ENCODE assay signal across 8 cellular contexts in genomic region chr3:191329654-191330308, GRCh38. TPM values are rescaled to one million over a fixed set of nuclear protein-coding genes. Genes with fewer than 3 reads are reported as not detected.
DNase-seq lines count a peak whose midpoint lies in the region; TF ChIP-seq lines count a peak whose summit lies in the region.

No MANE protein-coding gene starts in this region.

- TF ChIP-seq CTCF in H9 (conservative IDR thresholded peaks at IDR 0.05): no peak
- TF ChIP-seq CTCF in uterus (IDR thresholded peaks at IDR 0.05): no peak

- peaks cover 26 to 42% of the 10 kb centered on the region in 2 experiments for H3K4me1 Mint-ChIP-seq in H9

- H2BK12ac ChIP-seq in H9 (ENCODE audit: insufficient read length, low read depth, low read length): no peak overlapping the region

- H3T11ph ChIP-seq in H9 (ENCODE audit: low read length): no peak overlapping the region

- peak; percentile 25 for DNase-seq in activated T-cell treated with anti-CD3 and anti-CD28 coated beads, Interleukin-2, amount 50 U/mL, for 1 hour
- no peak for DNase-seq in activated T-cell treated with anti-CD3 and anti-CD28 coated beads for 4 hours
- peak; percentile 50 for DNase-seq in H9
- DNase-seq in M059J (ENCODE audit: low read depth): peak; percentile 84
- DNase-seq in activated CD4-positive, CD25-positive, alpha-beta regulatory T cell treated with anti-CD3 and anti-CD28 coated beads, Interleukin-2, amount 50 U/mL, for 72 hours: peak; percentile 36
- DNase-seq in uterus: peak; percentile 36 to 38

- no peaks in the 10 kb centered on the region for H3K36me3 ChIP-seq in esophagus (ENCODE audit: control insufficient read depth in 2 of 2, insufficient read depth in 2 of 2, low read length in 1 of 2)
- H3K36me3 ChIP-seq in muscle layer of colon (ENCODE audit: insufficient read depth, low read length): no peaks in the 10 kb centered on the region
- no peaks in the 10 kb centered on the region for H3K36me3 ChIP-seq in uterus

- H3K79me2 ChIP-seq in H9 (ENCODE audit: insufficient read depth, low read length): no peaks in the 10 kb centered on the region

- no peaks in the 10 kb centered on the region; a peak in 1 of 7 replicates for H3K36me3 Mint-ChIP-seq in H9 (ENCODE audit: insufficient read depth in 1 of 3, low read depth in 3 of 3)

- H3K18ac ChIP-seq in H9 (ENCODE audit: insufficient read length, low read depth, low read length): peak overlapping the region; percentile 68

- H4K5ac ChIP-seq in H9 (ENCODE audit: insufficient read length, low read depth, low read length): no peak overlapping the region

- H2BK20ac ChIP-seq in H9 (ENCODE audit: low read depth, low read length, poor library complexity, severe bottlenecking): no peak overlapping the region

- H4K91ac ChIP-seq in H9 (ENCODE audit: insufficient read length, low read depth, low read length): no peak overlapping the region

- no peaks in the 10 kb centered on the region for H3K9me3 ChIP-seq in H9 (ENCODE audit: control insufficient read depth, low read depth, low read length)
- H3K9me3 ChIP-seq in esophagus (ENCODE audit: control insufficient read depth in 2 of 2, insufficient read depth in 1 of 2, low read depth in 1 of 2, low read length in 1 of 2): no peaks in the 10 kb centered on the region
- no peaks in the 10 kb centered on the region for H3K9me3 ChIP-seq in muscle layer of colon (ENCODE audit: low read length)
- no peaks in the 10 kb centered on the region for H3K9me3 ChIP-seq in uterus

- no peaks in the 10 kb centered on the region for H3K79me1 ChIP-seq in H9 (ENCODE audit: insufficient read depth, low read depth, low read length, poor library complexity, severe bottlenecking)

- H2AFZ ChIP-seq in H9 (ENCODE audit: low read length): no peak overlapping the region

- H3K27ac ChIP-seq in H9 (ENCODE audit: insufficient read length, low read depth, low read length) (no peak overlapping the region), esophagus (ENCODE audit: low read depth in 2 of 2, low read length in 1 of 2) (peak overlapping the region; percentile 86 to 91), muscle layer of colon (ENCODE audit: low read depth, low read length) (peak overlapping the region; percentile 87), uterus (peak overlapping the region; percentile 90 to 94)

- H3K4me1 ChIP-seq in H9 (ENCODE audit: insufficient read depth, low read length): peaks cover 6% of the 10 kb centered on the region
- no peaks in the 10 kb centered on the region for H3K4me1 ChIP-seq in esophagus (ENCODE audit: control insufficient read depth in 2 of 2, insufficient read depth in 2 of 2, low read length in 1 of 2)
- peaks cover 25% of the 10 kb centered on the region for H3K4me1 ChIP-seq in muscle layer of colon (ENCODE audit: insufficient read depth, low read length)
- H3K4me1 ChIP-seq in uterus: no peaks in the 10 kb centered on the region

- peak overlapping the region in 2 of 3 experiments; percentile 84 to 88; a peak in 4 of 7 replicates for H3K27ac Mint-ChIP-seq in H9

- peaks cover 11% of the 10 kb centered on the region; the same call in 1 of the 2 replicates for H3K27me3 ChIP-seq in H9 (ENCODE audit: insufficient read depth, low read length)
- H3K27me3 ChIP-seq in esophagus (ENCODE audit: control insufficient read depth in 1 of 2, insufficient read depth in 2 of 2, low read length in 2 of 2): no peaks in the 10 kb centered on the region
- no peaks in the 10 kb centered on the region for H3K27me3 ChIP-seq in muscle layer of colon (ENCODE audit: control insufficient read depth in 1 of 2, insufficient read depth in 2 of 2, low read length in 2 of 2)
- no peaks in the 10 kb centered on the region for H3K27me3 ChIP-seq in uterus

- no peak overlapping the region for H3K56ac ChIP-seq in H9 (ENCODE audit: insufficient read length, low read depth, low read length)

- no peak overlapping the region for H2BK120ac ChIP-seq in H9 (ENCODE audit: low read depth, low read length, poor library complexity, severe bottlenecking)

- H3K27me3 Mint-ChIP-seq in H9 (ENCODE audit: low read depth): peaks cover 33% of the 10 kb centered on the region

- H3K23me2 ChIP-seq in H9 (ENCODE audit: insufficient read length, low read depth, low read length, poor library complexity, severe bottlenecking): peaks cover 10% of the 10 kb centered on the region

- H3K4me3 ChIP-seq in esophagus (ENCODE audit: low read depth in 1 of 2, low read length in 2 of 2): peak overlapping the region; percentile 89 to 97
- H3K4me3 ChIP-seq in muscle layer of colon (ENCODE audit: low read depth in 1 of 2, low read length in 2 of 2): peak overlapping the region; percentile 84 to 89
- H3K4me3 ChIP-seq in uterus: peak overlapping the region; percentile 53 to 91

- TF ChIP-seq POLR2A in uterus (IDR thresholded peaks at IDR 0.05): no peak

- no peaks in the 10 kb centered on the region for H3K9me3 Mint-ChIP-seq in H9

- peak overlapping the region; percentile 77; the same call in 1 of the 2 replicates for H3K14ac ChIP-seq in H9 (ENCODE audit: insufficient read depth, low read length)

- no peak overlapping the region for H2AK5ac ChIP-seq in H9 (ENCODE audit: insufficient read length, low read length)

- H2BK5ac ChIP-seq in H9 (ENCODE audit: insufficient read length, low read length): no peak overlapping the region

- no peak overlapping the region for H3K23ac ChIP-seq in H9 (ENCODE audit: insufficient read length, low read depth, low read length)

- no peak overlapping the region for H2BK15ac ChIP-seq in H9 (ENCODE audit: low read depth, low read length)

- peak overlapping the region; percentile 64 for H3K4me2 ChIP-seq in H9 (ENCODE audit: insufficient read depth, insufficient read length, low read length)

- no peaks in the 10 kb centered on the region for H4K20me1 ChIP-seq in H9 (ENCODE audit: control insufficient read depth, insufficient read depth, insufficient read length)

- H3K4me3 Mint-ChIP-seq in H9: peak overlapping the region; percentile 81 to 88

- no peak overlapping the region for H4K8ac ChIP-seq in H9 (replicated peaks; ENCODE audit: insufficient read length, low read depth, low read length)

- no peak overlapping the region for H3K4ac ChIP-seq in H9 (ENCODE audit: low read depth, low read length)

- intact Hi-C loops in uterus (cut with DNase I; ENCODE audit: low total_unique reads): no loop called here

- H3K9ac ChIP-seq in H9 (ENCODE audit: extremely low read depth, insufficient read length, low read length): peak overlapping the region; percentile 31
- H3K9ac ChIP-seq in muscle layer of colon (ENCODE audit: low read length): peak overlapping the region; percentile 89

- WGBS in H9 (ENCODE audit: extremely low coverage, insufficient read length, low lambda C conversion rate): no CpG with 5 or more reads among the region's 35 CpGs
- WGBS in esophagus, 2 donors: 2% methylated on average over 34 to 35 of the region's 35 CpGs

RNA-seq across cellular contexts. Expression of gene UTS2B, which starts 0.5 kb away (rescaled TPM):
- total RNA-seq in H9 (2021) (0.09 and 0.26 TPM in 2 replicates), uterus (under 1 TPM in 1 of 4 donors, not detected in 3; 0.76 TPM)
- total RNA-seq in M059J (2014; rRNA removed; shearing (Covaris generic)): 0.57 and 10.3 TPM in 2 replicates
- polyA plus RNA-seq in esophagus: under 1 TPM in 1 of 2 donors, not detected in 1; 0.04 TPM

RNA-seq across cellular contexts. Expression of gene CCDC50, which starts 0.6 kb away (rescaled TPM):
- total RNA-seq in H9 (2021) (20.7 and 21.0 TPM in 2 replicates), uterus (100 to 1,000 TPM in 2 of 4 donors, 10 to 100 TPM in 2; 68.4 to 342 (median 96.1) TPM)
- total RNA-seq in M059J (2014; rRNA removed; shearing (Covaris generic)): 184 and 195 TPM in 2 replicates
- 10 to 100 TPM; 12.8 to 14.9 TPM for polyA plus RNA-seq in esophagus
